ENCODE assay signal across 19 cellular contexts in the genomic region with DNA sequence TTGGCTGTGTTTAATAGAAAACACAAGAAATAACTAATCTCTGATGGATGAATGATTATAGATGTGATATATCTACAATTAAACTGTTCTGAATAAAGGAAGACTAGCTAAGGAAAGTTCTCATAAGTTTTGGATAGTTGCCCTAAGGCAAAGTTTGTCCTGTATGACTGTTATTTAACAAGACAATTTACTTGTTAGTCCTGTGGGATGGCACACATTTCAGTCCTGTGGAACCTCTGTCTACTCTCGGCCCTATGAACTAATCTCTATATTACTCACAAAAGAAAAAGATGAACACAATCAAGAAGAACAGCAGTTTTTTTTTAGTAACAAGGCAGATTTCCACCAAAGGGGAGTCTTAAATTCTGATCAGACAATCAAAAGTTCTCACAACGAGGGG.
"Had no signal": no experiment of that assay in that cellular context is flagged by ENCODE, and none has a peak within 500 bp of the region (broad histone marks: within the 10 kb centered on the region; RNA-seq: fewer than 3 reads in every experiment).

No MANE protein-coding gene starts in this region.

- H3K9me3 ChIP-seq: SJSA1 had no signal

- H3K36me3 ChIP-seq: SJSA1 had no signal

- H3K4me1 ChIP-seq: SJSA1 had no signal

- H3K27ac ChIP-seq: SJSA1, SK-N-MC had no signal

- H3K27me3 ChIP-seq: SJSA1 had no signal

- H3K4me3 ChIP-seq: SJSA1, SK-N-MC had no signal

- DNase-seq: KBM-7, MM.1S, NCI-H1092 treated with DMSO at 0.1 percent for 48 hours, NCI-H1436, NCI-H187, NCI-H2029, NCI-H2081 treated with DMSO at 0.1 percent for 48 hours, NCI-H2171, NCI-H226, NCI-H446, NCI-H510A, NCI-H524 treated with DMSO at 0.1 percent for 48 hours, NCI-H69, NCI-H774, Right ventricle myocardium superior, SIG-M5 had no signal

- ATAC-seq: Panc1 had no signal
